In genomic region chr21:43790053-43790524, GRCh38 we compare ENCODE assay signal across 8 cellular contexts. TPM values are rescaled to one million over a fixed set of nuclear protein-coding genes. Genes with fewer than 3 reads are reported as not detected.
DNase-seq lines count a peak whose midpoint lies in the region; ATAC-seq and TF ChIP-seq lines count a peak whose summit lies in the region.

No MANE protein-coding gene starts in this region.

- H3K4me3 Mint-ChIP-seq in activated CD8-positive, alpha-beta memory T cell treated with anti-CD3 and anti-CD28 coated beads, Interleukin-2, amount 10 ng/mL, durations not matched to agents 7 days and 5 days = peak overlapping the region; percentile 96

- no peaks in the 10 kb centered on the region for H3K9me3 ChIP-seq in adrenal gland (replicated peaks in 1 of 3)
- H3K9me3 ChIP-seq in thymus (ENCODE audit: control insufficient read depth) = no peaks in the 10 kb centered on the region

- H3K27ac ChIP-seq in adrenal gland (peak overlapping the region in 1 of 5 donors; percentile 79), layer of hippocampus (ENCODE audit: low read depth, low read length) (peak overlapping the region; percentile 94), thymus (ENCODE audit: low read depth) (no peak overlapping the region)

- H3K9me3 Mint-ChIP-seq in activated CD8-positive, alpha-beta memory T cell treated with anti-CD3 and anti-CD28 coated beads, Interleukin-2, amount 10 ng/mL, durations not matched to agents 7 days and 5 days (ENCODE audit: low read depth) = no peaks in the 10 kb centered on the region

- no peak for TF ChIP-seq CTCF in adrenal gland (IDR thresholded peaks at IDR 0.05)

- peak overlapping the region; percentile 90 for H3K27ac Mint-ChIP-seq in activated CD8-positive, alpha-beta memory T cell treated with anti-CD3 and anti-CD28 coated beads, Interleukin-2, amount 10 ng/mL, durations not matched to agents 7 days and 5 days

- no peak for DNase-seq in activated CD8-positive, alpha-beta memory T cell treated with anti-CD3 and anti-CD28 coated beads, Interleukin-2, amount 10 ng/mL, durations not matched to agents 7 days and 5 days
- no peak for DNase-seq in activated CD8-positive, alpha-beta memory T cell treated with anti-CD3 and anti-CD28 coated beads, Interleukin-2, amount 50 U/mL, for 48 hours
- DNase-seq in adrenal gland = no peak
- DNase-seq in NCI-H510A (lab: John Stamatoyannopoulos, UW) = no peak
- no peak for DNase-seq in SKM-1 treated with dmso at 0.1 percent for 144 hours (lab: John Stamatoyannopoulos, UW; ENCODE audit: unreplicated experiment)
- no peak for DNase-seq in inferior parietal cortex (ENCODE audit: extremely low spot score)

- no peaks in the 10 kb centered on the region for H3K27me3 Mint-ChIP-seq in activated CD8-positive, alpha-beta memory T cell treated with anti-CD3 and anti-CD28 coated beads, Interleukin-2, amount 10 ng/mL, durations not matched to agents 7 days and 5 days

- H3K27me3 ChIP-seq in adrenal gland (no peaks in the 10 kb centered on the region), layer of hippocampus (ENCODE audit: control insufficient read depth, insufficient read depth, low read length) (no peaks in the 10 kb centered on the region), thymus (ENCODE audit: control insufficient read depth, insufficient read depth) (no peaks in the 10 kb centered on the region)

- H3K36me3 Mint-ChIP-seq in activated CD8-positive, alpha-beta memory T cell treated with anti-CD3 and anti-CD28 coated beads, Interleukin-2, amount 10 ng/mL, durations not matched to agents 7 days and 5 days = peaks cover 19% of the 10 kb centered on the region

- H3K4me1 Mint-ChIP-seq in activated CD8-positive, alpha-beta memory T cell treated with anti-CD3 and anti-CD28 coated beads, Interleukin-2, amount 10 ng/mL, durations not matched to agents 7 days and 5 days = peaks cover 25% of the 10 kb centered on the region

- CTCF ChIA-PET in activated CD8-positive, alpha-beta memory T cell treated with anti-CD3 and anti-CD28 coated beads, Interleukin-2, amount 10 ng/mL, durations not matched to agents 7 days and 5 days (lab: Charles Lee) = interaction anchor here (0.8 to 2.2 kb wide), 13 partner anchors 10 to 508 kb away, joined by 3 to 12 read pairs (median 5); no protein-coding TSS in a partner anchor

- no peak for ATAC-seq in activated CD8-positive, alpha-beta memory T cell treated with anti-CD3 and anti-CD28 coated beads, Interleukin-2, amount 10 ng/mL, durations not matched to agents 7 days and 5 days

- peaks cover 0 to 33% of the 10 kb centered on the region in 2 donors for H3K36me3 ChIP-seq in adrenal gland (replicated peaks in 1 of 2)
- H3K36me3 ChIP-seq in thymus (ENCODE audit: control insufficient read depth, insufficient read depth) = peaks cover 39% of the 10 kb centered on the region

- 10 to 20% (median 14%) methylated on average over 12 of the region's 12 CpGs for WGBS in adrenal gland, 4 donors
- 29% methylated on average over 12 of the region's 12 CpGs for WGBS in thymus

- intact Hi-C loops in adrenal gland (cut with DNase I) = no loop called here

- H3K4me3 ChIP-seq in adrenal gland (peak overlapping the region; percentile 35 to 98 (median 64)), thymus (ENCODE audit: low read length) (peak overlapping the region; percentile 68)

- TF ChIP-seq POLR2A in adrenal gland (IDR thresholded peaks at IDR 0.05) = no peak

- peaks cover 0 to 16% of the 10 kb centered on the region in 2 donors for H3K4me1 ChIP-seq in adrenal gland (replicated peaks in 1 of 2)
- peaks cover 7% of the 10 kb centered on the region for H3K4me1 ChIP-seq in thymus (ENCODE audit: control insufficient read depth, insufficient read depth, low read length)

RNA-seq across cellular contexts. Expression of gene RRP1, which starts 0.7 kb away (rescaled TPM):
- total RNA-seq in activated CD8-positive, alpha-beta memory T cell treated with anti-CD3 and anti-CD28 coated beads, Interleukin-2, amount 10 ng/mL, durations not matched to agents 7 days and 5 days = 10 to 100 TPM; 37.7 to 45.2 TPM
- total RNA-seq in adrenal gland = 10 to 100 TPM; 12.8 to 24.6 (median 19.8) TPM
- polyA plus RNA-seq in adrenal gland (10 to 100 TPM; 16.5 to 29.8 (median 22.9) TPM), thymus (16.3 TPM)

RNA-seq across cellular contexts. Expression of gene CSTB, which starts 14.0 kb away (rescaled TPM):
- 10 to 100 TPM; 44.2 to 47.4 TPM for total RNA-seq in activated CD8-positive, alpha-beta memory T cell treated with anti-CD3 and anti-CD28 coated beads, Interleukin-2, amount 10 ng/mL, durations not matched to agents 7 days and 5 days
- 10 to 100 TPM in 7 of 8 donors, 1 to 10 TPM in 1; 9.5 to 72.0 (median 39.4) TPM for total RNA-seq in adrenal gland
- 100 to 1,000 TPM; 116 to 143 (median 127) TPM for polyA plus RNA-seq in adrenal gland
- 198 TPM for polyA plus RNA-seq in thymus
